1 cellular context compared by ENCODE assay signal in genomic region chr16:68237243-68238028, GRCh38.
A peak's percentile ranks its signal among the peaks of the same experiment; 100 is the strongest.
TF ChIP-seq lines count a peak whose summit lies in the region.

No MANE protein-coding gene starts in this region.

TF ChIP-seq in GM23338, 12 proteins besides CTCF, POLR2A, EP300 and RAD21 (continued from another document):
- TF ChIP-seq, protein P1, sequence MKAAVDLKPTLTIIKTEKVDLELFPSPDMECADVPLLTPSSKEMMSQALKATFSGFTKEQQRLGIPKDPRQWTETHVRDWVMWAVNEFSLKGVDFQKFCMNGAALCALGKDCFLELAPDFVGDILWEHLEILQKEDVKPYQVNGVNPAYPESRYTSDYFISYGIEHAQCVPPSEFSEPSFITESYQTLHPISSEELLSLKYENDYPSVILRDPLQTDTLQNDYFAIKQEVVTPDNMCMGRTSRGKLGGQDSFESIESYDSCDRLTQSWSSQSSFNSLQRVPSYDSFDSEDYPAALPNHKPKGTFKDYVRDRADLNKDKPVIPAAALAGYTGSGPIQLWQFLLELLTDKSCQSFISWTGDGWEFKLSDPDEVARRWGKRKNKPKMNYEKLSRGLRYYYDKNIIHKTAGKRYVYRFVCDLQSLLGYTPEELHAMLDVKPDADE (IDR thresholded peaks at IDR 0.05), result peak; percentile 16; the same call in 1 of the 2 replicates
- TF ChIP-seq JUNB (IDR thresholded peaks at IDR 0.05; ENCODE audit: unreplicated experiment), result no peak
- TF ChIP-seq ZNF114 (CRISPR knock-in tag; IDR thresholded peaks at IDR 0.05), result no peak
TF ChIP-seq in GM23338: peak in this region for 3.
